In the genomic region with DNA sequence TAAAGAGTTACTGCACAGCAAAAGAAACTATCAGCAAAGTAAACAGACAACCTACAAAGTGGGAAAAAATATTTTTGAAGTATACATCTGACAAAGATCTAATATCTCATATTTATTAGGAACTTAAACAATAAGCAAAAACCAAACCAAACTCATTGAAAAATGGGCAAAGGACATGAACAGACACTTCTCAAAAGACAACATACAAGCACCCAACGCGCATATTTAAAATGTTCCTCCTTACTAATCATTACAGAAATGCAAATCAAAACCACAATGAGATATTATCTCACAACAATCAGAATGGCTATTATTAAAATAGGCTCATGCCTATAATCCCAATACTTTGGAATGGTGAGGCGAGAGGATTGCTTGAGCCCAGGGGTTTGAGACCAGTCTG, we compare ENCODE assay signal across 11 cellular contexts.
"Had no signal": no experiment of that assay in that cellular context is flagged by ENCODE, and none has a peak within 500 bp of the region (broad histone marks: within the 10 kb centered on the region; RNA-seq: fewer than 3 reads in every experiment).

No MANE protein-coding gene starts in this region.

- H3K4me2 ChIP-seq: GM23338 had no signal

- ATAC-seq: GM23338, HCT116 had no signal

- H3K9me3 ChIP-seq: HAP-1 had no signal

- H3K4me1 Mint-ChIP-seq: GM23338 had no signal

- H2AFZ ChIP-seq: GM23248, GM23338 had no signal

- H3K9ac ChIP-seq: GM23248 had no signal

- H3K27ac ChIP-seq: GM23248 had no signal

- H3K4me1 ChIP-seq: HAP-1 had no signal

- DNase-seq: GM23248, GOT3, H7, H9, HCEC 1CT, HFFc6 had no signal

- H3K4me3 Mint-ChIP-seq: GM23338, H9, HFFc6 had no signal

- H3K4me3 ChIP-seq: GM23248, GM23338, HAP-1 had no signal

- H3K9me3 Mint-ChIP-seq: HFFc6 had no signal

- FAIRE-seq: H1, H54 had no signal

- H3K27ac Mint-ChIP-seq: GM23338, H9, HFFc6 had no signal

- H3K36me3 ChIP-seq: HAP-1 had no signal
